ENCODE assay signal across 19 cellular contexts in genomic region chr9:104287255-104287872, GRCh38.
A peak's percentile ranks its signal among the peaks of the same experiment; 100 is the strongest.
DNase-seq lines count a peak whose midpoint lies in the region; ATAC-seq and TF ChIP-seq lines count a peak whose summit lies in the region.
"Had no signal": no experiment of that assay in that cellular context is flagged by ENCODE, and none has a peak within 500 bp of the region (broad histone marks: within the 10 kb centered on the region; RNA-seq: fewer than 3 reads in every experiment).

No MANE protein-coding gene starts in this region.

- in situ Hi-C loops in brain microvascular endothelial cell (cut with HindIII; ENCODE audit: low pct_ligation_motif_present, low sequenced_read_pairs) = no loop called here

- POLR2A ChIA-PET in MCF 10A (lab: Yijun Ruan, JAX) = no interaction called here

- CTCF ChIA-PET in MCF 10A (lab: Yijun Ruan, JAX) = no interaction called here

- H3K4me3 Mint-ChIP-seq in MCF 10A (ENCODE audit: unreplicated experiment) (no peak overlapping the region), mesothelial cell of epicardium (no peak overlapping the region)
- H3K4me3 Mint-ChIP-seq in activated T-cell treated with anti-CD3 and anti-CD28 coated beads, Interleukin-2, amount 50 U/mL, for 4 hours = no peak overlapping the region

- peaks cover 10% of the 10 kb centered on the region for H3K4me1 Mint-ChIP-seq in MCF 10A (ENCODE audit: insufficient read depth, unreplicated experiment)
- H3K4me1 Mint-ChIP-seq in mesothelial cell of epicardium = peaks cover 4% of the 10 kb centered on the region
- no peaks in the 10 kb centered on the region for H3K4me1 Mint-ChIP-seq in activated T-cell treated with anti-CD3 and anti-CD28 coated beads, Interleukin-2, amount 50 U/mL, for 4 hours (ENCODE audit: low read depth)

- no peaks in the 10 kb centered on the region for H3K36me3 ChIP-seq in breast epithelium
- no peaks in the 10 kb centered on the region for H3K36me3 ChIP-seq in brain microvascular endothelial cell (replicated peaks)
- no peaks in the 10 kb centered on the region for H3K36me3 ChIP-seq in trophoblast cell (ENCODE audit: control insufficient read depth in 1 of 2, insufficient read depth in 2 of 2, low read length in 2 of 2)
- H3K36me3 ChIP-seq: BE2C, SJCRH30 had no signal

- H4K12ac ChIP-seq in trophoblast cell (ENCODE audit: low read depth, low read length) = no peak overlapping the region

- H2AK5ac ChIP-seq in trophoblast cell (ENCODE audit: low read length) = no peak overlapping the region

- H4K8ac ChIP-seq in trophoblast cell (ENCODE audit: low read depth, low read length) = no peak overlapping the region

- H3K27ac Mint-ChIP-seq in MCF 10A (ENCODE audit: low read depth, unreplicated experiment) (peak overlapping the region; percentile 42), mesothelial cell of epicardium (no peak overlapping the region)

- H3K9me3 Mint-ChIP-seq in MCF 10A (ENCODE audit: unreplicated experiment) = no peaks in the 10 kb centered on the region
- H3K9me3 Mint-ChIP-seq in mesothelial cell of epicardium = no peaks in the 10 kb centered on the region
- no peaks in the 10 kb centered on the region for H3K9me3 Mint-ChIP-seq in activated T-cell treated with anti-CD3 and anti-CD28 coated beads, Interleukin-2, amount 50 U/mL, for 4 hours

- BruUV-seq in MCF 10A (replicated peaks; lab: Mats Ljungman, UMichigan) = no TSS peak

- H2BK5ac ChIP-seq in trophoblast cell (ENCODE audit: low read depth, low read length, poor library complexity) = no peak overlapping the region

- TF ChIP-seq CTCF in MCF 10A (IDR thresholded peaks at IDR 0.05; ENCODE audit: unreplicated experiment) (no peak), breast epithelium (IDR thresholded peaks at IDR 0.05) (no peak), brain microvascular endothelial cell (IDR thresholded peaks at IDR 0.05; ENCODE audit: low read depth, low read length, missing control alignments) (no peak), fibroblast of villous mesenchyme (IDR thresholded peaks at IDR 0.05; ENCODE audit: insufficient read depth, low read depth, low read length) (no peak), mesothelial cell of epicardium (IDR thresholded peaks at IDR 0.05; ENCODE audit: unreplicated experiment) (no peak)

- H3K4me3 ChIP-seq in breast epithelium (no peak overlapping the region), brain microvascular endothelial cell (ENCODE audit: low read depth, low read length) (no peak overlapping the region), fibroblast of villous mesenchyme (ENCODE audit: low read depth, low read length) (no peak overlapping the region), trophoblast cell (ENCODE audit: low read depth, low read length) (no peak overlapping the region)
- H3K4me3 ChIP-seq: GM12878, K562, SJCRH30 had no signal

- DNase-seq in MCF 10A (ENCODE audit: unreplicated experiment) (no peak), breast epithelium (ENCODE audit: low spot score in 2 of 2) (no peak), brain microvascular endothelial cell (peak; percentile 60), fibroblast of villous mesenchyme (ENCODE audit: low read depth) (peak; percentile 10), trophoblast cell (no peak), mesothelial cell of epicardium (ENCODE audit: low spot score in 2 of 2, unreplicated experiment in 2 of 2) (no peak)
- no peak for DNase-seq in activated naive CD4-positive, alpha-beta T cell treated with anti-CD3 and anti-CD28 coated beads, Interleukin-2, amount 50 U/mL, for 16 hours
- no peak for DNase-seq in activated T-cell treated with anti-CD3 and anti-CD28 coated beads, Interleukin-2, amount 50 U/mL, for 4 hours
- DNase-seq: BE2C, DMS79 treated with DMSO at 0.1 percent for 48 hours, NCI-H1092, NCI-H1436, NCI-H2029, SJCRH30 had no signal

- H3K23ac ChIP-seq in trophoblast cell (ENCODE audit: low read length) = no peak overlapping the region

- H2BK120ac ChIP-seq in trophoblast cell (ENCODE audit: insufficient read depth, low read length, poor library complexity) = no peak overlapping the region

- H4K91ac ChIP-seq in trophoblast cell (ENCODE audit: low read depth, low read length) = no peak overlapping the region

- H3K36me3 Mint-ChIP-seq in MCF 10A (ENCODE audit: insufficient read depth, unreplicated experiment) = no peaks in the 10 kb centered on the region
- no peaks in the 10 kb centered on the region for H3K36me3 Mint-ChIP-seq in mesothelial cell of epicardium
- no peaks in the 10 kb centered on the region for H3K36me3 Mint-ChIP-seq in activated T-cell treated with anti-CD3 and anti-CD28 coated beads, Interleukin-2, amount 50 U/mL, for 4 hours (ENCODE audit: insufficient read depth)

- no peak for TF ChIP-seq POLR2A in breast epithelium (IDR thresholded peaks at IDR 0.05)

- H3K4me1 ChIP-seq in breast epithelium (no peaks in the 10 kb centered on the region), trophoblast cell (ENCODE audit: control insufficient read depth in 1 of 2, insufficient read depth in 2 of 2, low read length in 2 of 2) (no peaks in the 10 kb centered on the region)
- H3K4me1 ChIP-seq: BE2C, SJCRH30 had no signal

- no peaks in the 10 kb centered on the region for H3K27me3 ChIP-seq in breast epithelium
- H3K27me3 ChIP-seq in brain microvascular endothelial cell (replicated peaks) = no peaks in the 10 kb centered on the region
- no peaks in the 10 kb centered on the region for H3K27me3 ChIP-seq in trophoblast cell (ENCODE audit: insufficient read depth, low read length)
- H3K27me3 ChIP-seq: BE2C, SJCRH30 had no signal

- no peak overlapping the region for H3K4me2 ChIP-seq in trophoblast cell (ENCODE audit: low read length)

- no peak overlapping the region for H3K9ac ChIP-seq in trophoblast cell (ENCODE audit: low read length)

- H2AFZ ChIP-seq in trophoblast cell (ENCODE audit: insufficient read depth, low read length, poor library complexity) = no peak overlapping the region

- H3K14ac ChIP-seq in trophoblast cell (ENCODE audit: low read length) = no peak overlapping the region

- ATAC-seq in activated T-cell treated with anti-CD3 and anti-CD28 coated beads, Interleukin-2, amount 50 U/mL, for 4 hours = no peak
- ATAC-seq: GM12878, HepG2, K562, Panc1 had no signal

- no peaks in the 10 kb centered on the region for H3K79me1 ChIP-seq in trophoblast cell (ENCODE audit: low read length)

- H3K79me2 ChIP-seq in trophoblast cell (ENCODE audit: control insufficient read depth, insufficient read depth, low read length, poor library complexity) = no peaks in the 10 kb centered on the region

- H3K27me3 Mint-ChIP-seq in MCF 10A (ENCODE audit: insufficient read depth, unreplicated experiment) (no peaks in the 10 kb centered on the region), mesothelial cell of epicardium (ENCODE audit: low read depth) (peaks cover 25% of the 10 kb centered on the region)
- no peaks in the 10 kb centered on the region for H3K27me3 Mint-ChIP-seq in activated T-cell treated with anti-CD3 and anti-CD28 coated beads, Interleukin-2, amount 50 U/mL, for 4 hours (ENCODE audit: low read depth)

- no peak overlapping the region for H3K4ac ChIP-seq in trophoblast cell (ENCODE audit: low read depth, low read length)

- no peaks in the 10 kb centered on the region for H3K9me3 ChIP-seq in breast epithelium
- H3K9me3 ChIP-seq in trophoblast cell (ENCODE audit: insufficient read depth, low read depth, low read length) = no peaks in the 10 kb centered on the region
- H3K9me3 ChIP-seq: BE2C, SJCRH30 had no signal

- intact Hi-C loops in MCF 10A (cut with micrococcal nuclease) (no loop called here), breast epithelium (cut with DNase I; ENCODE audit: low total_unique reads) (loop anchor here (10.0 kb wide), 1 partner anchor 1553 kb away; no protein-coding TSS in a partner anchor)

- H2BK12ac ChIP-seq in trophoblast cell (ENCODE audit: low read length) = no peak overlapping the region

- no peak overlapping the region for H3K18ac ChIP-seq in trophoblast cell (ENCODE audit: low read length)

- no CpG with 5 or more reads among the region's 5 CpGs for WGBS in trophoblast cell (ENCODE audit: extremely low coverage, insufficient coverage, insufficient read length)

- H3K27ac ChIP-seq in breast epithelium = no peak overlapping the region
- peak overlapping the region; percentile 15 for H3K27ac ChIP-seq in brain microvascular endothelial cell
- no peak overlapping the region for H3K27ac ChIP-seq in trophoblast cell (ENCODE audit: low read depth, low read length)
- H3K27ac ChIP-seq: HL-60, SJCRH30 had no signal

Comparison
In these comparisons a context has a peak if more than half of its experiments do, and no peak if none do; other contexts are left out.
1. DNase-seq: peak in brain microvascular endothelial cell (single experiment) and fibroblast of villous mesenchyme (single experiment); none in MCF 10A (single experiment), breast epithelium (0 of 2), activated naive CD4-positive, alpha-beta T cell treated with anti-CD3 and anti-CD28 coated beads, Interleukin-2, amount 50 U/mL, for 16 hours (single experiment), trophoblast cell (0 of 2), mesothelial cell of epicardium (0 of 2) and activated T-cell treated with anti-CD3 and anti-CD28 coated beads, Interleukin-2, amount 50 U/mL, for 4 hours (single experiment).